ENCODE assay signal across 8 cellular contexts in genomic region chr19:52188822-52189744, GRCh38. TPM values are rescaled to one million over a fixed set of nuclear protein-coding genes. Genes with fewer than 3 reads are reported as not detected.
DNase-seq lines count a peak whose midpoint lies in the region; ATAC-seq and TF ChIP-seq lines count a peak whose summit lies in the region.

No MANE protein-coding gene starts in this region.

- H3K36me3 ChIP-seq in kidney epithelial cell (ENCODE audit: control insufficient read depth, insufficient read depth, low read length): no peaks in the 10 kb centered on the region

- H3K4me3 Mint-ChIP-seq in stimulated activated naive B cell treated with anti-CD40 and anti-IgM and Interleukin-4, amounts not matched to agents 10 μg/mL and 1 μg/mL and 100 μg/mL, for 72 hours: peak overlapping the region; percentile 98 to 99

- TF ChIP-seq CTCF in astrocyte of the spinal cord (IDR thresholded peaks at IDR 0.05; ENCODE audit: low read depth, low read length): no peak
- TF ChIP-seq CTCF in kidney epithelial cell (IDR thresholded peaks at IDR 0.05; ENCODE audit: insufficient read depth, low read length, poor library complexity, severe bottlenecking): no peak

- no peaks in the 10 kb centered on the region for H3K9me3 Mint-ChIP-seq in stimulated activated naive B cell treated with anti-CD40 and anti-IgM and Interleukin-4, amounts not matched to agents 10 μg/mL and 1 μg/mL and 100 μg/mL, for 72 hours

- no peaks in the 10 kb centered on the region for H3K27me3 Mint-ChIP-seq in stimulated activated naive B cell treated with anti-CD40 and anti-IgM and Interleukin-4, amounts not matched to agents 10 μg/mL and 1 μg/mL and 100 μg/mL, for 72 hours

- peak; percentile 1 for ATAC-seq in GM21619 (IDR thresholded peaks at IDR 0.05; ENCODE audit: unreplicated experiment)
- peak; percentile 21 to 33 for ATAC-seq in stimulated activated naive B cell treated with anti-CD40 and anti-IgM and Interleukin-4, amounts not matched to agents 10 μg/mL and 1 μg/mL and 100 μg/mL, for 72 hours (replicated peaks)
- ATAC-seq in GM19463 (IDR thresholded peaks at IDR 0.05; ENCODE audit: unreplicated experiment): no peak
- ATAC-seq in HG02938 (IDR thresholded peaks at IDR 0.05; ENCODE audit: unreplicated experiment): no peak

- peak overlapping the region; percentile 42 for H3K4me3 ChIP-seq in astrocyte of the spinal cord (ENCODE audit: low read depth, low read length)
- H3K4me3 ChIP-seq in kidney epithelial cell (ENCODE audit: low read depth, low read length): peak overlapping the region; percentile 32

- peaks cover 18 to 22% of the 10 kb centered on the region in 2 donors for H3K36me3 Mint-ChIP-seq in stimulated activated naive B cell treated with anti-CD40 and anti-IgM and Interleukin-4, amounts not matched to agents 10 μg/mL and 1 μg/mL and 100 μg/mL, for 72 hours

- peaks cover 21 to 47% of the 10 kb centered on the region in 2 donors for H3K4me1 Mint-ChIP-seq in stimulated activated naive B cell treated with anti-CD40 and anti-IgM and Interleukin-4, amounts not matched to agents 10 μg/mL and 1 μg/mL and 100 μg/mL, for 72 hours

- in situ Hi-C loops in astrocyte of the spinal cord (cut with HindIII; ENCODE audit: low sequenced_read_pairs): no loop called here

- DNase-seq in DMS 273 (lab: John Stamatoyannopoulos, UW; ENCODE audit: unreplicated experiment) (peak; percentile 90), NCI-H2227 treated with DMSO at 0.1 percent for 48 hours (lab: John Stamatoyannopoulos, UW) (peak; percentile 17), astrocyte of the spinal cord (ENCODE audit: low read depth, low spot score) (no peak), kidney epithelial cell (ENCODE audit: low read depth) (no peak)
- DNase-seq in stimulated activated naive B cell treated with anti-CD40 and anti-IgM and Interleukin-4, amounts not matched to agents 10 μg/mL and 1 μg/mL and 100 μg/mL, for 72 hours: no peak

- peak overlapping the region; percentile 100 for H3K27ac Mint-ChIP-seq in stimulated activated naive B cell treated with anti-CD40 and anti-IgM and Interleukin-4, amounts not matched to agents 10 μg/mL and 1 μg/mL and 100 μg/mL, for 72 hours

- H3K27me3 ChIP-seq in kidney epithelial cell (ENCODE audit: control insufficient read depth, insufficient read depth, low read length): no peaks in the 10 kb centered on the region

RNA-seq across cellular contexts. Expression of gene PPP2R1A, which starts 0.8 kb away (rescaled TPM):
- total RNA-seq in kidney epithelial cell: 329 and 361 TPM in 2 replicates

RNA-seq across cellular contexts. Expression of gene ZNF836, which starts 17.7 kb away (rescaled TPM):
- total RNA-seq in kidney epithelial cell: 4.8 and 9.9 TPM in 2 replicates

RNA-seq across cellular contexts. Expression of gene ZNF616, which starts 49.3 kb away (rescaled TPM):
- 4.6 and 12.9 TPM in 2 replicates for total RNA-seq in kidney epithelial cell

Comparison
In these comparisons a context has a peak if more than half of its experiments do, and no peak if none do; other contexts are left out.
1. DNase-seq: peak in DMS 273 (single experiment) and NCI-H2227 treated with DMSO at 0.1 percent for 48 hours (single experiment); none in astrocyte of the spinal cord (single experiment), kidney epithelial cell (single experiment) and stimulated activated naive B cell treated with anti-CD40 and anti-IgM and Interleukin-4, amounts not matched to agents 10 μg/mL and 1 μg/mL and 100 μg/mL, for 72 hours (single experiment).
2. ATAC-seq: peak in GM21619 (single experiment) and stimulated activated naive B cell treated with anti-CD40 and anti-IgM and Interleukin-4, amounts not matched to agents 10 μg/mL and 1 μg/mL and 100 μg/mL, for 72 hours (2 of 2); none in GM19463 (single experiment) and HG02938 (single experiment).